9 cellular contexts compared by ENCODE assay signal in the genomic region with DNA sequence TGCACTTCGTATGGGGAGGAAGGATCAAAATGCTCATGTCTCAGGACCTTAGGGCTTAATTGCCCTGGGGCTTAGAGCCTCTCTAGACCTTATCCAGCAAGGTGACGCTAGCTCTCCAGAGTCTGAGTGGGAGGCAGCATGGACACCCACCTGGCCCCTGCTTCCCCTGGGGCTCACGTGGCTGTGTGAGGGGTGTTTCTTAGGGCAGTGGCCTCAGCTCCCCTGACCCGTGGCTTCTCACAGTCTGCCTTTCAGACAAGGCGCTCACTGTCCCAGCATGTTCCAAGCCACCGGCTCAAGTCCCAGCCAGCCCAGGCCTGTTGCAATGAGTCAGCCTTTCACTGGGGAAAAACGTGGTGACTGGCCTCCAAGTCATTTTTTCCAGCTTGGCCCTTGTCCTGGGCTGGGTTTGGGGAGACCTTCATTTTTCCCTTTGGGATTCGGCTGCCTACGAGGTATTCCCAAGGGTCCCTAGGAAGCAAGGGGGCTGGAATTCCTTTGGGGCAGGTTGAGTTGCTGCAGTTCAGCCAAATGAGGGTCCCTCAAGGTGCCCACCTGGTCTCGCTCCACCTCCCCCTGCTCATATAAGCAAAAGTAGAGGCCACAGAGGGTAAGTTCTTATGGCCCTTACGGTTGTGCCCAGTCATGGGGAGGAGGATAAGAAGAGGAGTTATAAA. TPM values are rescaled to one million over a fixed set of nuclear protein-coding genes. Genes with fewer than 3 reads are reported as not detected.
DNase-seq lines count a peak whose midpoint lies in the region; ATAC-seq and TF ChIP-seq lines count a peak whose summit lies in the region.
"Had no signal": no experiment of that assay in that cellular context is flagged by ENCODE, and none has a peak within 500 bp of the region (broad histone marks: within the 10 kb centered on the region; RNA-seq: fewer than 3 reads in every experiment).

No MANE protein-coding gene starts in this region.

- peak; percentile 43 for ATAC-seq in GM18858 (IDR thresholded peaks at IDR 0.05; ENCODE audit: unreplicated experiment)
- peak; percentile 47 for ATAC-seq in HG03354 (IDR thresholded peaks at IDR 0.05; ENCODE audit: poor library complexity, severe bottlenecking, unreplicated experiment)

- H3K4ac ChIP-seq in mesenchymal stem cell (ENCODE audit: low read depth in 1 of 2, low read length in 2 of 2) = peak overlapping the region in 1 of 2 experiments; percentile 14

- no peak overlapping the region for H3K23ac ChIP-seq in mesenchymal stem cell (ENCODE audit: low read length in 2 of 2)

- peak overlapping the region; percentile 31 for H2BK5ac ChIP-seq in mesenchymal stem cell (ENCODE audit: low read depth, low read length, poor library complexity, severe bottlenecking)

- H3K9me3 ChIP-seq in mesenchymal stem cell (ENCODE audit: control insufficient read depth, low read length) (no peaks in the 10 kb centered on the region), Caco-2 (no peaks in the 10 kb centered on the region)

- no peaks in the 10 kb centered on the region for H3K27me3 Mint-ChIP-seq in Caco-2 (ENCODE audit: insufficient read depth, unreplicated experiment)

- no peak overlapping the region for H3K27ac Mint-ChIP-seq in Caco-2 (ENCODE audit: unreplicated experiment)

- 39% methylated on average over 10 of the region's 11 CpGs for WGBS in mesenchymal stem cell

- intact Hi-C loops in Caco-2 (cut with micrococcal nuclease; ENCODE audit: unreplicated experiment) = no loop called here

- peak overlapping the region; percentile 55 to 93 for H3K18ac ChIP-seq in mesenchymal stem cell (ENCODE audit: low read depth in 1 of 2, low read length in 2 of 2)

- H4K8ac ChIP-seq in mesenchymal stem cell (ENCODE audit: low read length) = peak overlapping the region; percentile 93

- POLR2A ChIA-PET in Caco-2 (lab: Charles Lee) = interaction anchor here (0.8 kb wide), 1 partner anchor 16 kb away, joined by 4 read pairs; the partner anchor contains the start of gene BHLHE40

- no peaks in the 10 kb centered on the region for H3K27me3 ChIP-seq in mesenchymal stem cell (ENCODE audit: control insufficient read depth in 1 of 2, insufficient read depth in 1 of 2, low read length in 2 of 2)
- no peaks in the 10 kb centered on the region for H3K27me3 ChIP-seq in Caco-2 (replicated peaks; ENCODE audit: control insufficient read depth, insufficient read depth, low read length)

- H3K4me3 ChIP-seq in mesenchymal stem cell (ENCODE audit: insufficient read depth in 1 of 2, low read depth in 1 of 2, low read length in 2 of 2) = no peak overlapping the region
- no peak overlapping the region for H3K4me3 ChIP-seq in Caco-2 (ENCODE audit: low read depth, low read length)

- H3K4me1 ChIP-seq in mesenchymal stem cell (ENCODE audit: control insufficient read depth, insufficient read depth, low read depth, low read length) (peaks cover 14% of the 10 kb centered on the region), Caco-2 (peaks cover 26% of the 10 kb centered on the region)

- H4K91ac ChIP-seq in mesenchymal stem cell (ENCODE audit: low read length) = peak overlapping the region; percentile 94

- peak overlapping the region; percentile 55 for H2AK5ac ChIP-seq in mesenchymal stem cell (ENCODE audit: low read length, severe bottlenecking)

- H2BK15ac ChIP-seq in mesenchymal stem cell (ENCODE audit: low read depth, poor library complexity, severe bottlenecking) = no peak overlapping the region

- CTCF ChIA-PET in Caco-2 (lab: Charles Lee) = interaction anchor here (0.6 to 0.7 kb wide), 2 partner anchors 9 to 283 kb away, joined by 3 to 5 read pairs; no protein-coding TSS in a partner anchor

- peaks cover 6% of the 10 kb centered on the region for H3K36me3 Mint-ChIP-seq in Caco-2 (ENCODE audit: insufficient read depth, unreplicated experiment)

- H3K9me3 Mint-ChIP-seq in Caco-2 (ENCODE audit: unreplicated experiment) = no peaks in the 10 kb centered on the region

- no TSS peak for BruUV-seq in Caco-2 (replicated peaks; lab: Mats Ljungman, UMichigan)

- H3K4me2 ChIP-seq in mesenchymal stem cell (ENCODE audit: low read length, poor library complexity, severe bottlenecking) = no peak overlapping the region
- H3K4me2 ChIP-seq: KMS-11 had no signal

- no peak for TF ChIP-seq CTCF in Caco-2 (IDR thresholded peaks at IDR 0.05; ENCODE audit: insufficient read depth in 1 of 2, low read depth in 1 of 2, low read length in 1 of 2, severe bottlenecking in 1 of 2, unreplicated experiment in 1 of 2)

- H3K4me3 Mint-ChIP-seq in Caco-2 (ENCODE audit: unreplicated experiment) = no peak overlapping the region

- peak overlapping the region; percentile 55 to 78 for H2BK12ac ChIP-seq in mesenchymal stem cell (ENCODE audit: low read length in 2 of 2)

- DNase-seq in caudate nucleus (lab: John Stamatoyannopoulos, UW) (peak in 30 of 61 donors; percentile 13 to 75 (median 35)), mesenchymal stem cell (peak; percentile 97), KG1 (lab: John Stamatoyannopoulos, UW) (no peak), NCI-H1417 treated with DMSO at 0.1 percent for 48 hours (lab: John Stamatoyannopoulos, UW) (no peak), Caco-2 (no peak), NCI-H1417 (lab: John Stamatoyannopoulos, UW) (no peak)

- peak overlapping the region; percentile 89 for H3K9ac ChIP-seq in mesenchymal stem cell (ENCODE audit: low read length)
- H3K9ac ChIP-seq: KMS-11 had no signal

- H2BK120ac ChIP-seq in mesenchymal stem cell (ENCODE audit: low read depth, low read length) = no peak overlapping the region

- peak overlapping the region; percentile 65 for H3K27ac ChIP-seq in caudate nucleus (ENCODE audit: low read depth, low read length)
- peak overlapping the region; percentile 50 for H3K27ac ChIP-seq in mesenchymal stem cell (ENCODE audit: low read length, poor library complexity, severe bottlenecking)
- H3K27ac ChIP-seq: KMS-11 had no signal

- no peaks in the 10 kb centered on the region for H3K36me3 ChIP-seq in mesenchymal stem cell (ENCODE audit: control insufficient read depth in 1 of 2, insufficient read depth in 2 of 2, low read depth in 1 of 2, low read length in 2 of 2)
- H3K36me3 ChIP-seq in Caco-2 (ENCODE audit: control insufficient read depth, insufficient read depth, low read length) = no peaks in the 10 kb centered on the region

- H3K14ac ChIP-seq in mesenchymal stem cell (ENCODE audit: low read length in 2 of 2) = peak overlapping the region in 1 of 2 experiments; percentile 19

- H3K79me1 ChIP-seq in mesenchymal stem cell (replicated peaks; ENCODE audit: low read length, poor library complexity, severe bottlenecking) = no peaks in the 10 kb centered on the region

- H3K4me1 Mint-ChIP-seq in Caco-2 (ENCODE audit: low read depth, unreplicated experiment) = peaks cover 16% of the 10 kb centered on the region

- H2AFZ ChIP-seq in mesenchymal stem cell (ENCODE audit: low read depth, low read length) = peak overlapping the region; percentile 55

RNA-seq across cellular contexts. Expression of gene BHLHE40, which starts 15.7 kb away (rescaled TPM):
- polyA plus RNA-seq in mesenchymal stem cell (2013, experiment 1 of 2) = 88.3 TPM
- 79.7 TPM for polyA plus RNA-seq in mesenchymal stem cell (2013, experiment 2 of 2)
- total RNA-seq in Caco-2 (2022) = 8.5 and 8.7 TPM in 2 replicates
